8 cellular contexts compared by ENCODE assay signal in genomic region chr9:33082538-33083326, GRCh38. TPM values are rescaled to one million over a fixed set of nuclear protein-coding genes. Genes with fewer than 3 reads are reported as not detected.
DNase-seq lines count a peak whose midpoint lies in the region; ATAC-seq and TF ChIP-seq lines count a peak whose summit lies in the region.

No MANE protein-coding gene starts in this region.

- no peaks in the 10 kb centered on the region for H3K27me3 Mint-ChIP-seq in MCF 10A (ENCODE audit: insufficient read depth, unreplicated experiment)
- H3K27me3 Mint-ChIP-seq in activated CD4-positive, alpha-beta memory T cell treated with anti-CD3 and anti-CD28 coated beads, Interleukin-2, amount 10 ng/mL, durations not matched to agents 7 days and 5 days = peaks cover 9% of the 10 kb centered on the region
- H3K27me3 Mint-ChIP-seq in immature natural killer cell (ENCODE audit: low read depth in 3 of 3) = peaks cover 2 to 3% (median 2%) of the 10 kb centered on the region in 3 donors

- no TSS peak for BruUV-seq in MCF 10A (replicated peaks; lab: Mats Ljungman, UMichigan)

- peak overlapping the region; percentile 27 to 68 for H3K27ac ChIP-seq in breast epithelium
- peak overlapping the region; percentile 25 for H3K27ac ChIP-seq in thymus (ENCODE audit: low read depth)

- H3K36me3 ChIP-seq in breast epithelium = no peaks in the 10 kb centered on the region
- H3K36me3 ChIP-seq in thymus (ENCODE audit: control insufficient read depth, insufficient read depth) = no peaks in the 10 kb centered on the region

- TF ChIP-seq POLR2A in breast epithelium (IDR thresholded peaks at IDR 0.05) = no peak
- no peak for TF ChIP-seq POLR2A in lower leg skin (IDR thresholded peaks at IDR 0.05)

- no peak for ATAC-seq in activated CD4-positive, CD25-positive, alpha-beta regulatory T cell treated with anti-CD3 and anti-CD28 coated beads, Interleukin-2, amount 50 U/mL, for 24 hours

- POLR2A ChIA-PET in MCF 10A (lab: Yijun Ruan, JAX) = interaction anchor here (0.6 to 1.2 kb wide), 7 partner anchors 43 to 208 kb away, joined by 3 to 7 read pairs (median 3); partner anchors contain the start of gene NFX1
- POLR2A ChIA-PET in activated CD4-positive, alpha-beta memory T cell treated with anti-CD3 and anti-CD28 coated beads, Interleukin-2, amount 10 ng/mL, durations not matched to agents 7 days and 5 days (lab: Charles Lee) = interaction anchor here (0.6 to 2.4 kb wide), 8 partner anchors 77 to 221 kb away, joined by 3 to 8 read pairs (median 3); partner anchors contain the start of genes B4GALT1, BAG1 and CHMP5

- H3K27me3 ChIP-seq in breast epithelium (no peaks in the 10 kb centered on the region), thymus (ENCODE audit: control insufficient read depth, insufficient read depth) (no peaks in the 10 kb centered on the region)

- WGBS in thymus = 39% methylated on average over 8 of the region's 8 CpGs
- WGBS in lower leg skin, 2 donors = 58 to 59% methylated on average over 8 of the region's 8 CpGs

- H3K27ac Mint-ChIP-seq in MCF 10A (ENCODE audit: low read depth, unreplicated experiment) (no peak overlapping the region), immature natural killer cell (peak overlapping the region in 5 of 6 donors; percentile 16 to 75 (median 56))
- peak overlapping the region; percentile 62 for H3K27ac Mint-ChIP-seq in activated CD4-positive, alpha-beta memory T cell treated with anti-CD3 and anti-CD28 coated beads, Interleukin-2, amount 10 ng/mL, durations not matched to agents 7 days and 5 days

- H3K4me3 Mint-ChIP-seq in MCF 10A (ENCODE audit: unreplicated experiment) (no peak overlapping the region), immature natural killer cell (peak overlapping the region; percentile 3 to 27 (median 6))
- H3K4me3 Mint-ChIP-seq in activated CD4-positive, alpha-beta memory T cell treated with anti-CD3 and anti-CD28 coated beads, Interleukin-2, amount 10 ng/mL, durations not matched to agents 7 days and 5 days = no peak overlapping the region

- H3K36me3 Mint-ChIP-seq in MCF 10A (ENCODE audit: insufficient read depth, unreplicated experiment) (no peaks in the 10 kb centered on the region), immature natural killer cell (no peaks in the 10 kb centered on the region)
- H3K36me3 Mint-ChIP-seq in activated CD4-positive, alpha-beta memory T cell treated with anti-CD3 and anti-CD28 coated beads, Interleukin-2, amount 10 ng/mL, durations not matched to agents 7 days and 5 days (ENCODE audit: low read depth) = no peaks in the 10 kb centered on the region

- H3K4me1 Mint-ChIP-seq in MCF 10A (ENCODE audit: insufficient read depth, unreplicated experiment) (peaks cover 6% of the 10 kb centered on the region), immature natural killer cell (peaks cover 12 to 13% of the 10 kb centered on the region in 2 donors)
- peaks cover 27% of the 10 kb centered on the region for H3K4me1 Mint-ChIP-seq in activated CD4-positive, alpha-beta memory T cell treated with anti-CD3 and anti-CD28 coated beads, Interleukin-2, amount 10 ng/mL, durations not matched to agents 7 days and 5 days

- DNase-seq in breast epithelium (ENCODE audit: low spot score in 2 of 2) (peak in 1 of 2 donors; percentile 85), MCF 10A (ENCODE audit: unreplicated experiment) (no peak), immature natural killer cell (no peak), lower leg skin (ENCODE audit: low spot score in 2 of 2) (no peak), DMS153 treated with DMSO at 0.1 percent for 48 hours (lab: John Stamatoyannopoulos, UW; ENCODE audit: unreplicated experiment) (no peak)
- DNase-seq in activated CD4-positive, alpha-beta memory T cell treated with anti-CD3 and anti-CD28 coated beads, Interleukin-2, amount 10 ng/mL, durations not matched to agents 7 days and 5 days = no peak

- TF ChIP-seq CTCF in breast epithelium (IDR thresholded peaks at IDR 0.05) (no peak), MCF 10A (IDR thresholded peaks at IDR 0.05; ENCODE audit: unreplicated experiment) (no peak), lower leg skin (IDR thresholded peaks at IDR 0.05) (no peak)

- H3K4me3 ChIP-seq in breast epithelium (no peak overlapping the region), thymus (ENCODE audit: low read length) (no peak overlapping the region), lower leg skin (ENCODE audit: low read depth, poor library complexity, severe bottlenecking) (no peak overlapping the region)

- intact Hi-C loops in breast epithelium (cut with DNase I; ENCODE audit: low total_unique reads) (loop anchor here (5.0 kb wide), 1 partner anchor 85 kb away; the partner anchor contains the start of gene B4GALT1), MCF 10A (cut with micrococcal nuclease) (no loop called here), lower leg skin (cut with DNase I; ENCODE audit: low total_unique reads) (loop anchor here (5.0 kb wide), 1 partner anchor 85 kb away; the partner anchor contains the start of gene B4GALT1)

- CTCF ChIA-PET in MCF 10A (lab: Yijun Ruan, JAX) = interaction anchor here (0.7 to 3.5 kb wide), 8 partner anchors 33 to 151 kb away, joined by 3 to 19 read pairs (median 3); no protein-coding TSS in a partner anchor
- CTCF ChIA-PET in activated CD4-positive, alpha-beta memory T cell treated with anti-CD3 and anti-CD28 coated beads, Interleukin-2, amount 10 ng/mL, durations not matched to agents 7 days and 5 days (lab: Charles Lee) = interaction anchor here (0.8 to 2.1 kb wide), 5 partner anchors 54 to 205 kb away, joined by 3 to 19 read pairs (median 3); partner anchors contain the start of gene B4GALT1

- H3K9me3 Mint-ChIP-seq in MCF 10A (ENCODE audit: unreplicated experiment) (no peaks in the 10 kb centered on the region), immature natural killer cell (no peaks in the 10 kb centered on the region)
- H3K9me3 Mint-ChIP-seq in activated CD4-positive, alpha-beta memory T cell treated with anti-CD3 and anti-CD28 coated beads, Interleukin-2, amount 10 ng/mL, durations not matched to agents 7 days and 5 days = no peaks in the 10 kb centered on the region

- H3K4me1 ChIP-seq in breast epithelium (peaks cover 0 to 6% of the 10 kb centered on the region in 2 donors), thymus (ENCODE audit: control insufficient read depth, insufficient read depth, low read length) (peaks cover 18% of the 10 kb centered on the region)

- no peaks in the 10 kb centered on the region for H3K9me3 ChIP-seq in breast epithelium
- H3K9me3 ChIP-seq in thymus (ENCODE audit: control insufficient read depth) = no peaks in the 10 kb centered on the region

RNA-seq across cellular contexts. Expression of gene SMU1, which starts 6.3 kb away (rescaled TPM):
- total RNA-seq in breast epithelium (10 to 100 TPM; 19.8 to 22.1 (median 21.0) TPM), MCF 10A (2022) (17.2 and 19.3 TPM in 2 replicates), lower leg skin (10 to 100 TPM; 14.7 to 17.5 (median 15.7) TPM)
- 10 to 100 TPM; 22.5 to 22.9 TPM for total RNA-seq in activated CD4-positive, alpha-beta memory T cell treated with anti-CD3 and anti-CD28 coated beads, Interleukin-2, amount 10 ng/mL, durations not matched to agents 7 days and 5 days
- polyA plus RNA-seq in immature natural killer cell (10 to 100 TPM; 15.5 to 35.7 (median 22.5) TPM), thymus (14.9 TPM)

RNA-seq across cellular contexts. Expression of gene DNAJA1, which starts 57.7 kb away (rescaled TPM):
- 100 to 1,000 TPM in 1 of 3 donors, 10 to 100 TPM in 2; 76.6 to 122 (median 89.5) TPM for total RNA-seq in breast epithelium
- 58.2 and 82.7 TPM in 2 replicates for total RNA-seq in MCF 10A (2022)
- total RNA-seq in activated CD4-positive, alpha-beta memory T cell treated with anti-CD3 and anti-CD28 coated beads, Interleukin-2, amount 10 ng/mL, durations not matched to agents 7 days and 5 days = 100 to 1,000 TPM; 141 to 142 TPM
- polyA plus RNA-seq in immature natural killer cell = 100 to 1,000 TPM in 1 of 3 donors, 10 to 100 TPM in 2; 64.2 to 108 (median 95.2) TPM
- 86.5 TPM for polyA plus RNA-seq in thymus
- 10 to 100 TPM; 34.5 to 50.0 (median 44.0) TPM for total RNA-seq in lower leg skin

Comparison
In these comparisons a context has a peak if more than half of its experiments do, and no peak if none do; other contexts are left out.
1. H3K4me3 Mint-ChIP-seq: peak in immature natural killer cell (5 of 5); none in MCF 10A (single experiment) and activated CD4-positive, alpha-beta memory T cell treated with anti-CD3 and anti-CD28 coated beads, Interleukin-2, amount 10 ng/mL, durations not matched to agents 7 days and 5 days (single experiment).